1 cellular context compared by ENCODE assay signal in genomic region chr2:230668184-230668938, GRCh38.
TF ChIP-seq lines count a peak whose summit lies in the region.

No MANE protein-coding gene starts in this region.

TF ChIP-seq in GM12878, 131 proteins besides CTCF, POLR2A, EP300 and RAD21 (continued from another document):
- TF ChIP-seq CUX1 (IDR thresholded peaks at IDR 0.05; ENCODE audit: insufficient replicate concordance, low read depth, low read length) (no peak), ZBTB33 (IDR thresholded peaks at IDR 0.05) (no peak), ETV6 (conservative IDR thresholded peaks at IDR 0.05 in 1 of 2, IDR thresholded peaks at IDR 0.05 in 1 of 2; ENCODE audit: borderline replicate concordance in 1 of 2, low read depth in 1 of 2) (peak in 1 of 2 experiments; percentile 59; a peak in 1 of 4 replicates), ELK1 (IDR thresholded peaks at IDR 0.05; ENCODE audit: low read depth, low read length) (no peak), SIN3A (IDR thresholded peaks at IDR 0.05; ENCODE audit: low read depth, low read length) (no peak), POU2F2 (IDR thresholded peaks at IDR 0.05; ENCODE audit: borderline replicate concordance, low read depth, low read length) (peak; percentile 63; the same call in 1 of the 3 replicates)
